1 cellular context compared by ENCODE assay signal in the genomic region with DNA sequence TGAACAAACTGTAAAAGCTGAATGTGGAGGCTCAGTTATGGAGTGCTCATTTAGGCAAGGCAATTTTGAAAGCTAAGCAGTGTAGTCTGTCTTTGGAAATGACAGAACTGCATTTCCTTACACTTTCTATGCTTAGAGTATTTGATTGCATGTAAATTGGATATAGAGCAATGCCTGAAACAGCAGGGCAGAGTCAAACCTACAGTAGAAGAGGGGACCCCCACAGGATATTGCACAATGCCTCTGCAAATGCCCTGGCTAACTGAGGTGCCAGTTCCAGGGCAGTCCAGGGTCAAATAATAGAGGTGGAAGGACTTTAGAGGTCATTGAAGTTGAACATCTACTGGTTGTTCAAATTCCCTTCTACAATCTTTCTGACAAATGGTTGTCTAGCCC.
TF ChIP-seq lines count a peak whose summit lies in the region.

No MANE protein-coding gene starts in this region.

TF ChIP-seq in WTC11, 78 proteins besides CTCF, POLR2A, EP300 and RAD21 (continued from another document):
- TF ChIP-seq NR3C1 (CRISPR knock-in tag; conservative IDR thresholded peaks at IDR 0.05; ENCODE audit: low read depth) (no peak), JAZF1 (CRISPR knock-in tag; IDR thresholded peaks at IDR 0.05) (no peak), CREM (CRISPR knock-in tag; IDR thresholded peaks at IDR 0.05) (no peak), CREB1 (CRISPR knock-in tag; IDR thresholded peaks at IDR 0.05) (no peak), PRDM15 (CRISPR knock-in tag; IDR thresholded peaks at IDR 0.05) (no peak), RORB (CRISPR knock-in tag; IDR thresholded peaks at IDR 0.05) (no peak), FOXP1 (CRISPR knock-in tag; IDR thresholded peaks at IDR 0.05; ENCODE audit: borderline replicate concordance) (no peak), ZBTB43 (CRISPR knock-in tag; IDR thresholded peaks at IDR 0.05) (no peak)
- TF ChIP-seq, protein P1, sequence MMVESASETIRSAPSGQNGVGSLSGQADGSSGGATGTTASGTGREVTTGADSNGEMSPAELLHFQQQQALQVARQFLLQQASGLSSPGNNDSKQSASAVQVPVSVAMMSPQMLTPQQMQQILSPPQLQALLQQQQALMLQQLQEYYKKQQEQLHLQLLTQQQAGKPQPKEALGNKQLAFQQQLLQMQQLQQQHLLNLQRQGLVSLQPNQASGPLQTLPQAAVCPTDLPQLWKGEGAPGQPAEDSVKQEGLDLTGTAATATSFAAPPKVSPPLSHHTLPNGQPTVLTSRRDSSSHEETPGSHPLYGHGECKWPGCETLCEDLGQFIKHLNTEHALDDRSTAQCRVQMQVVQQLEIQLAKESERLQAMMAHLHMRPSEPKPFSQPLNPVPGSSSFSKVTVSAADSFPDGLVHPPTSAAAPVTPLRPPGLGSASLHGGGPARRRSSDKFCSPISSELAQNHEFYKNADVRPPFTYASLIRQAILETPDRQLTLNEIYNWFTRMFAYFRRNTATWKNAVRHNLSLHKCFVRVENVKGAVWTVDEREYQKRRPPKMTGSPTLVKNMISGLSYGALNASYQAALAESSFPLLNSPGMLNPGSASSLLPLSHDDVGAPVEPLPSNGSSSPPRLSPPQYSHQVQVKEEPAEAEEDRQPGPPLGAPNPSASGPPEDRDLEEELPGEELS (CRISPR knock-in tag; IDR thresholded peaks at IDR 0.05) = no peak
- TF ChIP-seq, protein P2, sequence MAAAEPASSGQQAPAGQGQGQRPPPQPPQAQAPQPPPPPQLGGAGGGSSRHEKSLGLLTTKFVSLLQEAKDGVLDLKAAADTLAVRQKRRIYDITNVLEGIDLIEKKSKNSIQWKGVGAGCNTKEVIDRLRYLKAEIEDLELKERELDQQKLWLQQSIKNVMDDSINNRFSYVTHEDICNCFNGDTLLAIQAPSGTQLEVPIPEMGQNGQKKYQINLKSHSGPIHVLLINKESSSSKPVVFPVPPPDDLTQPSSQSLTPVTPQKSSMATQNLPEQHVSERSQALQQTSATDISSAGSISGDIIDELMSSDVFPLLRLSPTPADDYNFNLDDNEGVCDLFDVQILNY (CRISPR knock-in tag; IDR thresholded peaks at IDR 0.05) = no peak
- TF ChIP-seq, protein P3, sequence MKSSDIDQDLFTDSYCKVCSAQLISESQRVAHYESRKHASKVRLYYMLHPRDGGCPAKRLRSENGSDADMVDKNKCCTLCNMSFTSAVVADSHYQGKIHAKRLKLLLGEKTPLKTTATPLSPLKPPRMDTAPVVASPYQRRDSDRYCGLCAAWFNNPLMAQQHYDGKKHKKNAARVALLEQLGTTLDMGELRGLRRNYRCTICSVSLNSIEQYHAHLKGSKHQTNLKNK (CRISPR knock-in tag; IDR thresholded peaks at IDR 0.05) = no peak
